ENCODE assay signal across 1 cellular context in genomic region chr3:134373942-134374790, GRCh38.
TF ChIP-seq lines count a peak whose summit lies in the region.

AMOTL2 (minus strand) TSS chr3:134374447; CDS start chr3:134371433, 3,014 bp downstream.

TF ChIP-seq in HepG2, 621 proteins besides CTCF, POLR2A, EP300 and RAD21 (continued from another document and continues in another):
- TF ChIP-seq FOXP4 (CRISPR knock-in tag; IDR thresholded peaks at IDR 0.05) (peak; percentile 86), ZFP36 (IDR thresholded peaks at IDR 0.05; ENCODE audit: borderline replicate concordance, low read depth, low read length, partially characterized antibody) (no peak), KDM1A (CRISPR knock-in tag; IDR thresholded peaks at IDR 0.05) (no peak), EHMT2 (IDR thresholded peaks at IDR 0.05; ENCODE audit: borderline replicate concordance, low read depth, low read length) (no peak), RBM22 (optimal IDR thresholded peaks at IDR 0.05; ENCODE audit: low read length) (no peak), FOXK2 (IDR thresholded peaks at IDR 0.05) (no peak), ZNF367 (CRISPR knock-in tag; IDR thresholded peaks at IDR 0.05; ENCODE audit: borderline replicate concordance) (0 out of 2 replicates have a peak, but pooled peaks have one; percentile 83), ZNF3 (CRISPR knock-in tag; IDR thresholded peaks at IDR 0.05) (no peak), ZNF253 (CRISPR knock-in tag; IDR thresholded peaks at IDR 0.05; ENCODE audit: borderline replicate concordance) (peak; percentile 48; the same call in 1 of the 2 replicates), RCOR2 (CRISPR knock-in tag; IDR thresholded peaks at IDR 0.05) (0 out of 2 replicates have a peak, but pooled peaks have one; percentile 32), ZNF530 (CRISPR knock-in tag; IDR thresholded peaks at IDR 0.05; ENCODE audit: low read depth) (no peak), ZNF7 (CRISPR knock-in tag; IDR thresholded peaks at IDR 0.05) (no peak), DRAP1 (CRISPR knock-in tag; IDR thresholded peaks at IDR 0.05) (peak; percentile 70), SRSF9 (IDR thresholded peaks at IDR 0.05; ENCODE audit: borderline replicate concordance, insufficient read depth, low read depth, low read length, poor library complexity, severe bottlenecking) (no peak), ZNF703 (CRISPR knock-in tag; IDR thresholded peaks at IDR 0.05; ENCODE audit: borderline replicate concordance) (peak; percentile 86; the same call in 1 of the 2 replicates), ZNF121 (CRISPR knock-in tag; IDR thresholded peaks at IDR 0.05) (0 out of 2 replicates have a peak, but pooled peaks have one; percentile 7), ZNF737 (CRISPR knock-in tag; IDR thresholded peaks at IDR 0.05; ENCODE audit: borderline replicate concordance) (no peak), ZNF773 (CRISPR knock-in tag; IDR thresholded peaks at IDR 0.05; ENCODE audit: borderline replicate concordance) (peak; percentile 86; the same call in 1 of the 2 replicates), MLXIP (CRISPR knock-in tag; IDR thresholded peaks at IDR 0.05; ENCODE audit: borderline replicate concordance) (no peak), ATF3 (CRISPR knock-in tag; IDR thresholded peaks at IDR 0.05) (peak; percentile 77), TOE1 (CRISPR knock-in tag; IDR thresholded peaks at IDR 0.05) (no peak), CREB1 (IDR thresholded peaks at IDR 0.05) (no peak), CREB1 (CRISPR knock-in tag; IDR thresholded peaks at IDR 0.05) (no peak), HMGA1 (CRISPR knock-in tag; conservative IDR thresholded peaks at IDR 0.05) (no peak), BATF2 (CRISPR knock-in tag; IDR thresholded peaks at IDR 0.05) (no peak), ZNF747 (CRISPR knock-in tag; IDR thresholded peaks at IDR 0.05; ENCODE audit: borderline replicate concordance) (no peak), HOXA7 (CRISPR knock-in tag; IDR thresholded peaks at IDR 0.05) (no peak), ZNF607 (CRISPR knock-in tag; IDR thresholded peaks at IDR 0.05; ENCODE audit: borderline replicate concordance) (peak; percentile 85), SNRNP70 (IDR thresholded peaks at IDR 0.05; ENCODE audit: low read depth, low read length) (no peak), PPARG (CRISPR knock-in tag; conservative IDR thresholded peaks at IDR 0.05) (peak; percentile 55; the same call in 1 of the 2 replicates), TRIM22 (IDR thresholded peaks at IDR 0.05) (no peak), SMARCC2 (IDR thresholded peaks at IDR 0.05) (no peak), ZNF34 (CRISPR knock-in tag; IDR thresholded peaks at IDR 0.05; ENCODE audit: borderline replicate concordance) (no peak), SALL1 (CRISPR knock-in tag; IDR thresholded peaks at IDR 0.05) (peak; percentile 77)
- TF ChIP-seq, protein P1, sequence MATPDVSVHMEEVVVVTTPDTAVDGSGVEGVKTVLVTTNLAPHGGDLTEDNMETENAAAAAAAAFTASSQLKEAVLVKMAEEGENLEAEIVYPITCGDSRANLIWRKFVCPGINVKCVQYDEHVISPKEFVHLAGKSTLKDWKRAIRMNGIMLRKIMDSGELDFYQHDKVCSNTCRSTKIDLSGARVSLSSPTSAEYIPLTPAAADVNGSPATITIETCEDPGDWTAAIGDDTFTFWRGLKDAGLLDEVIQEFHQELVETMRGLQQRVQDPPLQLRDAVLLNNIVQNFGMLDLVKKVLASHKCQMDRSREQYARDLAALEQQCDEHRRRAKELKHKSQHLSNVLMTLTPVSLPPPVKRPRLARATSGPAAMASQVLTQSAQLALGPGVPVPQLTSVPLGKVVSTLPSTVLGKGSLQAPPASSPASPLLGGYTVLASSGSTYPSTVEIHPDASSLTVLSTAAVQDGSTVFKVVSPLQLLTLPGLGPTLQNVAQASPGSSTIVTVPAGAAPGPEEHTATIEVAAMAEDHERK (CRISPR knock-in tag; IDR thresholded peaks at IDR 0.05; ENCODE audit: low read depth): no peak
- TF ChIP-seq, protein P2, sequence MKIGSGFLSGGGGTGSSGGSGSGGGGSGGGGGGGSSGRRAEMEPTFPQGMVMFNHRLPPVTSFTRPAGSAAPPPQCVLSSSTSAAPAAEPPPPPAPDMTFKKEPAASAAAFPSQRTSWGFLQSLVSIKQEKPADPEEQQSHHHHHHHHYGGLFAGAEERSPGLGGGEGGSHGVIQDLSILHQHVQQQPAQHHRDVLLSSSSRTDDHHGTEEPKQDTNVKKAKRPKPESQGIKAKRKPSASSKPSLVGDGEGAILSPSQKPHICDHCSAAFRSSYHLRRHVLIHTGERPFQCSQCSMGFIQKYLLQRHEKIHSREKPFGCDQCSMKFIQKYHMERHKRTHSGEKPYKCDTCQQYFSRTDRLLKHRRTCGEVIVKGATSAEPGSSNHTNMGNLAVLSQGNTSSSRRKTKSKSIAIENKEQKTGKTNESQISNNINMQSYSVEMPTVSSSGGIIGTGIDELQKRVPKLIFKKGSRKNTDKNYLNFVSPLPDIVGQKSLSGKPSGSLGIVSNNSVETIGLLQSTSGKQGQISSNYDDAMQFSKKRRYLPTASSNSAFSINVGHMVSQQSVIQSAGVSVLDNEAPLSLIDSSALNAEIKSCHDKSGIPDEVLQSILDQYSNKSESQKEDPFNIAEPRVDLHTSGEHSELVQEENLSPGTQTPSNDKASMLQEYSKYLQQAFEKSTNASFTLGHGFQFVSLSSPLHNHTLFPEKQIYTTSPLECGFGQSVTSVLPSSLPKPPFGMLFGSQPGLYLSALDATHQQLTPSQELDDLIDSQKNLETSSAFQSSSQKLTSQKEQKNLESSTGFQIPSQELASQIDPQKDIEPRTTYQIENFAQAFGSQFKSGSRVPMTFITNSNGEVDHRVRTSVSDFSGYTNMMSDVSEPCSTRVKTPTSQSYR (CRISPR knock-in tag; IDR thresholded peaks at IDR 0.05; ENCODE audit: borderline replicate concordance): no peak
- TF ChIP-seq, protein P3, sequence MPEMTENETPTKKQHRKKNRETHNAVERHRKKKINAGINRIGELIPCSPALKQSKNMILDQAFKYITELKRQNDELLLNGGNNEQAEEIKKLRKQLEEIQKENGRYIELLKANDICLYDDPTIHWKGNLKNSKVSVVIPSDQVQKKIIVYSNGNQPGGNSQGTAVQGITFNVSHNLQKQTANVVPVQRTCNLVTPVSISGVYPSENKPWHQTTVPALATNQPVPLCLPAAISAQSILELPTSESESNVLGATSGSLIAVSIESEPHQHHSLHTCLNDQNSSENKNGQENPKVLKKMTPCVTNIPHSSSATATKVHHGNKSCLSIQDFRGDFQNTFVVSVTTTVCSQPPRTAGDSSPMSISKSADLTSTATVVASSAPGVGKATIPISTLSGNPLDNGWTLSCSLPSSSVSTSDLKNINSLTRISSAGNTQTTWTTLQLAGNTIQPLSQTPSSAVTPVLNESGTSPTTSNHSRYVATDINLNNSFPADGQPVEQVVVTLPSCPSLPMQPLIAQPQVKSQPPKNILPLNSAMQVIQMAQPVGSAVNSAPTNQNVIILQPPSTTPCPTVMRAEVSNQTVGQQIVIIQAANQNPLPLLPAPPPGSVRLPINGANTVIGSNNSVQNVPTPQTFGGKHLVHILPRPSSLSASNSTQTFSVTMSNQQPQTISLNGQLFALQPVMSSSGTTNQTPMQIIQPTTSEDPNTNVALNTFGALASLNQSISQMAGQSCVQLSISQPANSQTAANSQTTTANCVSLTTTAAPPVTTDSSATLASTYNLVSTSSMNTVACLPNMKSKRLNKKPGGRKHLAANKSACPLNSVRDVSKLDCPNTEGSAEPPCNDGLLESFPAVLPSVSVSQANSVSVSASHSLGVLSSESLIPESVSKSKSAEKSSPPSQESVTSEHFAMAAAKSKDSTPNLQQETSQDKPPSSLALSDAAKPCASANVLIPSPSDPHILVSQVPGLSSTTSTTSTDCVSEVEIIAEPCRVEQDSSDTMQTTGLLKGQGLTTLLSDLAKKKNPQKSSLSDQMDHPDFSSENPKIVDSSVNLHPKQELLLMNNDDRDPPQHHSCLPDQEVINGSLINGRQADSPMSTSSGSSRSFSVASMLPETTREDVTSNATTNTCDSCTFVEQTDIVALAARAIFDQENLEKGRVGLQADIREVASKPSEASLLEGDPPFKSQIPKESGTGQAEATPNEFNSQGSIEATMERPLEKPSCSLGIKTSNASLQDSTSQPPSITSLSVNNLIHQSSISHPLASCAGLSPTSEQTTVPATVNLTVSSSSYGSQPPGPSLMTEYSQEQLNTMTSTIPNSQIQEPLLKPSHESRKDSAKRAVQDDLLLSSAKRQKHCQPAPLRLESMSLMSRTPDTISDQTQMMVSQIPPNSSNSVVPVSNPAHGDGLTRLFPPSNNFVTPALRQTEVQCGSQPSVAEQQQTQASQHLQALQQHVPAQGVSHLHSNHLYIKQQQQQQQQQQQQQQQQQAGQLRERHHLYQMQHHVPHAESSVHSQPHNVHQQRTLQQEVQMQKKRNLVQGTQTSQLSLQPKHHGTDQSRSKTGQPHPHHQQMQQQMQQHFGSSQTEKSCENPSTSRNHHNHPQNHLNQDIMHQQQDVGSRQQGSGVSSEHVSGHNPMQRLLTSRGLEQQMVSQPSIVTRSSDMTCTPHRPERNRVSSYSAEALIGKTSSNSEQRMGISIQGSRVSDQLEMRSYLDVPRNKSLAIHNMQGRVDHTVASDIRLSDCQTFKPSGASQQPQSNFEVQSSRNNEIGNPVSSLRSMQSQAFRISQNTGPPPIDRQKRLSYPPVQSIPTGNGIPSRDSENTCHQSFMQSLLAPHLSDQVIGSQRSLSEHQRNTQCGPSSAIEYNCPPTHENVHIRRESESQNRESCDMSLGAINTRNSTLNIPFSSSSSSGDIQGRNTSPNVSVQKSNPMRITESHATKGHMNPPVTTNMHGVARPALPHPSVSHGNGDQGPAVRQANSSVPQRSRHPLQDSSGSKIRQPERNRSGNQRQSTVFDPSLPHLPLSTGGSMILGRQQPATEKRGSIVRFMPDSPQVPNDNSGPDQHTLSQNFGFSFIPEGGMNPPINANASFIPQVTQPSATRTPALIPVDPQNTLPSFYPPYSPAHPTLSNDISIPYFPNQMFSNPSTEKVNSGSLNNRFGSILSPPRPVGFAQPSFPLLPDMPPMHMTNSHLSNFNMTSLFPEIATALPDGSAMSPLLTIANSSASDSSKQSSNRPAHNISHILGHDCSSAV (CRISPR knock-in tag; IDR thresholded peaks at IDR 0.05; ENCODE audit: borderline replicate concordance): 0 out of 2 replicates have a peak, but pooled peaks have one; percentile 27
- TF ChIP-seq, protein P4, sequence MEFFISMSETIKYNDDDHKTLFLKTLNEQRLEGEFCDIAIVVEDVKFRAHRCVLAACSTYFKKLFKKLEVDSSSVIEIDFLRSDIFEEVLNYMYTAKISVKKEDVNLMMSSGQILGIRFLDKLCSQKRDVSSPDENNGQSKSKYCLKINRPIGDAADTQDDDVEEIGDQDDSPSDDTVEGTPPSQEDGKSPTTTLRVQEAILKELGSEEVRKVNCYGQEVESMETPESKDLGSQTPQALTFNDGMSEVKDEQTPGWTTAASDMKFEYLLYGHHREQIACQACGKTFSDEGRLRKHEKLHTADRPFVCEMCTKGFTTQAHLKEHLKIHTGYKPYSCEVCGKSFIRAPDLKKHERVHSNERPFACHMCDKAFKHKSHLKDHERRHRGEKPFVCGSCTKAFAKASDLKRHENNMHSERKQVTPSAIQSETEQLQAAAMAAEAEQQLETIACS (CRISPR knock-in tag; IDR thresholded peaks at IDR 0.05): peak; percentile 58; the same call in 1 of the 2 replicates
